In genomic region chr12:123726962-123727361, GRCh38 we compare ENCODE assay signal across 19 cellular contexts. TPM values are rescaled to one million over a fixed set of nuclear protein-coding genes. Genes with fewer than 3 reads are reported as not detected.
DNase-seq lines count a peak whose midpoint lies in the region; ATAC-seq lines count a peak whose summit lies in the region.
"Had no signal": no experiment of that assay in that cellular context is flagged by ENCODE, and none has a peak within 500 bp of the region (broad histone marks: within the 10 kb centered on the region; RNA-seq: fewer than 3 reads in every experiment).

No MANE protein-coding gene starts in this region.

- no peak overlapping the region for H3K4me3 Mint-ChIP-seq in activated CD8-positive, alpha-beta memory T cell treated with anti-CD3 and anti-CD28 coated beads, Interleukin-2, amount 10 ng/mL, durations not matched to agents 7 days and 5 days
- H3K4me3 Mint-ChIP-seq in stimulated activated naive CD8-positive, alpha-beta T cell treated with anti-CD3 and anti-CD28 coated beads, Interleukin-15, Interleukin-2, amounts not matched to agents 100 ng/mL and 50 ng/mL, for 24 hours: no peak overlapping the region
- no peak overlapping the region for H3K4me3 Mint-ChIP-seq in stimulated activated naive CD8-positive, alpha-beta T cell treated with anti-CD3 and anti-CD28 coated beads, Interleukin-15, amount 100 ng/mL, for 72 hours
- H3K4me3 Mint-ChIP-seq: CD4-positive, CD25-positive, alpha-beta regulatory T cell; CD8-positive, alpha-beta memory T cell had no signal

- peaks cover 54% of the 10 kb centered on the region for H3K4me1 Mint-ChIP-seq in activated CD8-positive, alpha-beta memory T cell treated with anti-CD3 and anti-CD28 coated beads, Interleukin-2, amount 10 ng/mL, durations not matched to agents 7 days and 5 days
- peaks cover 48% of the 10 kb centered on the region for H3K4me1 Mint-ChIP-seq in stimulated activated naive CD8-positive, alpha-beta T cell treated with anti-CD3 and anti-CD28 coated beads, Interleukin-15, Interleukin-2, amounts not matched to agents 100 ng/mL and 50 ng/mL, for 24 hours (ENCODE audit: low read depth)
- peaks cover 24% of the 10 kb centered on the region for H3K4me1 Mint-ChIP-seq in stimulated activated naive CD8-positive, alpha-beta T cell treated with anti-CD3 and anti-CD28 coated beads, Interleukin-15, amount 100 ng/mL, for 72 hours

- DNase-seq in activated CD8-positive, alpha-beta memory T cell treated with anti-CD3 and anti-CD28 coated beads, Interleukin-2, amount 10 ng/mL, durations not matched to agents 7 days and 5 days: no peak
- DNase-seq in activated CD8-positive, alpha-beta memory T cell treated with anti-CD3 and anti-CD28 coated beads for 24 hours: no peak
- DNase-seq in stimulated activated naive CD8-positive, alpha-beta T cell treated with anti-CD3 and anti-CD28 coated beads, Interleukin-15, amount 100 ng/mL, for 72 hours: no peak
- peak; percentile 55 for DNase-seq in amniotic epithelial cell (ENCODE audit: low read depth)
- DNase-seq: ACHN; BE2C; C1 segment of cervical spinal cord; CD4-positive, CD25-positive, alpha-beta regulatory T cell; CD8-positive, alpha-beta memory T cell; COR-L47; DMS 273 treated with DMSO at 0.1 percent for 48 hours; DMS53; DND-41; EL; GM23248 had no signal

- ATAC-seq in activated CD8-positive, alpha-beta memory T cell treated with anti-CD3 and anti-CD28 coated beads, Interleukin-2, amount 10 ng/mL, durations not matched to agents 7 days and 5 days: no peak
- no peak for ATAC-seq in stimulated activated naive CD8-positive, alpha-beta T cell treated with anti-CD3 and anti-CD28 coated beads, Interleukin-15, amount 100 ng/mL, for 72 hours
- ATAC-seq in GM21367 (IDR thresholded peaks at IDR 0.05; ENCODE audit: unreplicated experiment) (no peak), GM18519 (IDR thresholded peaks at IDR 0.05; ENCODE audit: low FRiP score, unreplicated experiment) (no peak)
- ATAC-seq: HepG2 had no signal

- H3K36me3 Mint-ChIP-seq in activated CD8-positive, alpha-beta memory T cell treated with anti-CD3 and anti-CD28 coated beads, Interleukin-2, amount 10 ng/mL, durations not matched to agents 7 days and 5 days: peaks cover 65% of the 10 kb centered on the region
- H3K36me3 Mint-ChIP-seq in stimulated activated naive CD8-positive, alpha-beta T cell treated with anti-CD3 and anti-CD28 coated beads, Interleukin-15, Interleukin-2, amounts not matched to agents 100 ng/mL and 50 ng/mL, for 24 hours (ENCODE audit: low read depth): peaks cover 79% of the 10 kb centered on the region

- CTCF ChIA-PET in activated CD8-positive, alpha-beta memory T cell treated with anti-CD3 and anti-CD28 coated beads, Interleukin-2, amount 10 ng/mL, durations not matched to agents 7 days and 5 days (lab: Charles Lee): interaction anchor here (4.6 kb wide), 1 partner anchor 15 kb away, joined by 17 read pairs; the partner anchor contains the start of gene ATP6V0A2

- H3K27ac Mint-ChIP-seq in activated CD8-positive, alpha-beta memory T cell treated with anti-CD3 and anti-CD28 coated beads, Interleukin-2, amount 10 ng/mL, durations not matched to agents 7 days and 5 days: peak overlapping the region; percentile 73
- H3K27ac Mint-ChIP-seq in stimulated activated naive CD8-positive, alpha-beta T cell treated with anti-CD3 and anti-CD28 coated beads, Interleukin-15, Interleukin-2, amounts not matched to agents 100 ng/mL and 50 ng/mL, for 24 hours: peak overlapping the region; percentile 69
- H3K27ac Mint-ChIP-seq in stimulated activated naive CD8-positive, alpha-beta T cell treated with anti-CD3 and anti-CD28 coated beads, Interleukin-15, amount 100 ng/mL, for 72 hours: no peak overlapping the region

- no peaks in the 10 kb centered on the region for H3K9me3 Mint-ChIP-seq in activated CD8-positive, alpha-beta memory T cell treated with anti-CD3 and anti-CD28 coated beads, Interleukin-2, amount 10 ng/mL, durations not matched to agents 7 days and 5 days (ENCODE audit: low read depth)
- no peaks in the 10 kb centered on the region for H3K9me3 Mint-ChIP-seq in stimulated activated naive CD8-positive, alpha-beta T cell treated with anti-CD3 and anti-CD28 coated beads, Interleukin-15, Interleukin-2, amounts not matched to agents 100 ng/mL and 50 ng/mL, for 24 hours
- H3K9me3 Mint-ChIP-seq in stimulated activated naive CD8-positive, alpha-beta T cell treated with anti-CD3 and anti-CD28 coated beads, Interleukin-15, amount 100 ng/mL, for 72 hours: no peaks in the 10 kb centered on the region
- H3K9me3 Mint-ChIP-seq: CD4-positive, CD25-positive, alpha-beta regulatory T cell; CD8-positive, alpha-beta memory T cell had no signal

- no peaks in the 10 kb centered on the region for H3K27me3 Mint-ChIP-seq in activated CD8-positive, alpha-beta memory T cell treated with anti-CD3 and anti-CD28 coated beads, Interleukin-2, amount 10 ng/mL, durations not matched to agents 7 days and 5 days
- no peaks in the 10 kb centered on the region for H3K27me3 Mint-ChIP-seq in stimulated activated naive CD8-positive, alpha-beta T cell treated with anti-CD3 and anti-CD28 coated beads, Interleukin-15, Interleukin-2, amounts not matched to agents 100 ng/mL and 50 ng/mL, for 24 hours
- no peaks in the 10 kb centered on the region for H3K27me3 Mint-ChIP-seq in stimulated activated naive CD8-positive, alpha-beta T cell treated with anti-CD3 and anti-CD28 coated beads, Interleukin-15, amount 100 ng/mL, for 72 hours
- H3K27me3 Mint-ChIP-seq: CD4-positive, CD25-positive, alpha-beta regulatory T cell; CD8-positive, alpha-beta memory T cell had no signal

RNA-seq across cellular contexts. Expression of gene ATP6V0A2, which starts 14.8 kb away (rescaled TPM):
- total RNA-seq in activated CD8-positive, alpha-beta memory T cell treated with anti-CD3 and anti-CD28 coated beads, Interleukin-2, amount 10 ng/mL, durations not matched to agents 7 days and 5 days: 10 to 100 TPM; 76.6 to 91.6 TPM

RNA-seq across cellular contexts. Expression of gene DNAH10, which starts 35.1 kb away (rescaled TPM):
- total RNA-seq in activated CD8-positive, alpha-beta memory T cell treated with anti-CD3 and anti-CD28 coated beads, Interleukin-2, amount 10 ng/mL, durations not matched to agents 7 days and 5 days: under 1 TPM; 0.05 to 0.76 TPM

RNA-seq across cellular contexts. Expression of gene TCTN2, which starts 56.0 kb away (rescaled TPM):
- 1 to 10 TPM; 2.6 to 2.9 TPM for total RNA-seq in activated CD8-positive, alpha-beta memory T cell treated with anti-CD3 and anti-CD28 coated beads, Interleukin-2, amount 10 ng/mL, durations not matched to agents 7 days and 5 days

Comparison
In these comparisons a context has a peak if more than half of its experiments do, and no peak if none do; other contexts are left out.
1. H3K27ac Mint-ChIP-seq: peak in activated CD8-positive, alpha-beta memory T cell treated with anti-CD3 and anti-CD28 coated beads, Interleukin-2, amount 10 ng/mL, durations not matched to agents 7 days and 5 days (single experiment) and stimulated activated naive CD8-positive, alpha-beta T cell treated with anti-CD3 and anti-CD28 coated beads, Interleukin-15, Interleukin-2, amounts not matched to agents 100 ng/mL and 50 ng/mL, for 24 hours (single experiment); none in stimulated activated naive CD8-positive, alpha-beta T cell treated with anti-CD3 and anti-CD28 coated beads, Interleukin-15, amount 100 ng/mL, for 72 hours (0 of 2).